Comparison of ENCODE assay signal across 23 cellular contexts in the genomic region with DNA sequence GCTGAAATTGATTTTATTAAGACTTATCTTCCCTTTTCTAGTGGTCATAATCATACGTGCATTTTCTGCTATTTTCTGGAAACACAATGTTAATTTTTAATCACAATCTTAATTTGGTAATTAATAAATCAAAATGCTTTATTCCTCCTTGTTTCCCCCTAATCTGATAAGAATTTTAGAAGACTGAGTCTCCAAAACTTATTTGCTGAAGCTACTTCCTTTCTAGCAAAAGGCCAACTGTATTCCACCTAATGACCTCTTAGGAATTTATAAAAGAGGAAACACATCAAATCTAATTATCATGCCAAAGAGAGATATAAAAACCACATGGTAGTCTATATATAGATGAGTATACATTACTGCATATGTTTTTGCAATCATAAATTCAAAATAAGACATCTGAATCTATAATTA.
"Had no signal": no experiment of that assay in that cellular context is flagged by ENCODE, and none has a peak within 500 bp of the region (broad histone marks: within the 10 kb centered on the region; RNA-seq: fewer than 3 reads in every experiment).

No MANE protein-coding gene starts in this region.

- H3K4me3 ChIP-seq: dorsolateral prefrontal cortex, prostate gland, vagina had no signal

- H3K27ac Mint-ChIP-seq: activated CD4-positive, alpha-beta memory T cell treated with anti-CD3 and anti-CD28 coated beads, Interleukin-2, amount 10 ng/mL, durations not matched to agents 7 days and 5 days; activated naive CD4-positive, alpha-beta T cell treated with anti-CD3 and anti-CD28 coated beads, Interleukin-2, amount 10 ng/mL, durations not matched to agents 7 days and 5 days; activated naive CD8-positive, alpha-beta T cell treated with anti-CD3 and anti-CD28 coated beads, Interleukin-2, amount 50 U/mL, for 24 hours; activated T-cell treated with anti-CD3 and anti-CD28 coated beads, Interleukin-2, amount 50 U/mL, for 24 hours; stimulated activated naive CD8-positive, alpha-beta T cell treated with anti-CD3 and anti-CD28 coated beads, Interleukin-15, Interleukin-2, amounts not matched to agents 100 ng/mL and 50 ng/mL, for 24 hours; T-helper 2 cell treated with Interferon-gamma antibody and Interleukin-4, amounts not matched to agents 5 μg/mL and 100 μg/mL, for 36 hours had no signal

- H3K4me3 Mint-ChIP-seq: activated CD4-positive, alpha-beta memory T cell treated with anti-CD3 and anti-CD28 coated beads, Interleukin-2, amount 10 ng/mL, durations not matched to agents 7 days and 5 days; activated naive CD4-positive, alpha-beta T cell treated with anti-CD3 and anti-CD28 coated beads, Interleukin-2, amount 10 ng/mL, durations not matched to agents 7 days and 5 days; activated naive CD8-positive, alpha-beta T cell treated with anti-CD3 and anti-CD28 coated beads, Interleukin-2, amount 50 U/mL, for 24 hours; activated T-cell treated with anti-CD3 and anti-CD28 coated beads, Interleukin-2, amount 50 U/mL, for 24 hours; brain; neural crest cell; stimulated activated naive CD8-positive, alpha-beta T cell treated with anti-CD3 and anti-CD28 coated beads, Interleukin-15, Interleukin-2, amounts not matched to agents 100 ng/mL and 50 ng/mL, for 24 hours; T-helper 2 cell treated with Interferon-gamma antibody and Interleukin-4, amounts not matched to agents 5 μg/mL and 100 μg/mL, for 36 hours had no signal

- ATAC-seq: activated naive CD8-positive, alpha-beta T cell treated with anti-CD3 and anti-CD28 coated beads, Interleukin-2, amount 50 U/mL, for 24 hours; left lobe of liver; right cardiac atrium had no signal

- H3K36me3 Mint-ChIP-seq: activated naive CD4-positive, alpha-beta T cell treated with anti-CD3 and anti-CD28 coated beads, Interleukin-2, amount 10 ng/mL, durations not matched to agents 7 days and 5 days; brain had no signal

- H3K4me1 Mint-ChIP-seq: activated CD4-positive, alpha-beta memory T cell treated with anti-CD3 and anti-CD28 coated beads, Interleukin-2, amount 10 ng/mL, durations not matched to agents 7 days and 5 days; activated naive CD4-positive, alpha-beta T cell treated with anti-CD3 and anti-CD28 coated beads, Interleukin-2, amount 10 ng/mL, durations not matched to agents 7 days and 5 days; activated naive CD8-positive, alpha-beta T cell treated with anti-CD3 and anti-CD28 coated beads, Interleukin-2, amount 50 U/mL, for 24 hours had no signal

- H3K4me1 ChIP-seq: prostate gland had no signal

- H3K27ac ChIP-seq: dorsolateral prefrontal cortex, epithelial cell of prostate, prostate gland, vagina had no signal

- DNase-seq: activated CD4-positive, alpha-beta memory T cell treated with anti-CD3 and anti-CD28 coated beads, Interleukin-2, amount 10 ng/mL, durations not matched to agents 7 days and 5 days; activated CD4-positive, alpha-beta T cell treated with anti-CD3 and anti-CD28 coated beads for 48 hours; activated CD4-positive, CD25-positive, alpha-beta regulatory T cell; activated naive CD4-positive, alpha-beta T cell treated with anti-CD3 and anti-CD28 coated beads, Interleukin-2, amount 10 ng/mL, durations not matched to agents 7 days and 5 days; activated naive CD8-positive, alpha-beta T cell treated with anti-CD3 and anti-CD28 coated beads, Interleukin-2, amount 50 U/mL, for 24 hours; activated T-cell treated with anti-CD3 and anti-CD28 coated beads, Interleukin-2, amount 50 U/mL, for 24 hours; anterior cingulate cortex; caudate nucleus; dorsolateral prefrontal cortex; foreskin fibroblast; hippocampal formation; islet precursor cell; mammary epithelial cell; trophoblast cell had no signal

- H3K9me3 Mint-ChIP-seq: activated CD4-positive, alpha-beta memory T cell treated with anti-CD3 and anti-CD28 coated beads, Interleukin-2, amount 10 ng/mL, durations not matched to agents 7 days and 5 days; activated naive CD4-positive, alpha-beta T cell treated with anti-CD3 and anti-CD28 coated beads, Interleukin-2, amount 10 ng/mL, durations not matched to agents 7 days and 5 days; activated naive CD8-positive, alpha-beta T cell treated with anti-CD3 and anti-CD28 coated beads, Interleukin-2, amount 50 U/mL, for 24 hours; activated T-cell treated with anti-CD3 and anti-CD28 coated beads, Interleukin-2, amount 50 U/mL, for 24 hours; brain; neural crest cell; stimulated activated naive CD8-positive, alpha-beta T cell treated with anti-CD3 and anti-CD28 coated beads, Interleukin-15, Interleukin-2, amounts not matched to agents 100 ng/mL and 50 ng/mL, for 24 hours; T-helper 2 cell treated with Interferon-gamma antibody and Interleukin-4, amounts not matched to agents 5 μg/mL and 100 μg/mL, for 36 hours had no signal

- H3K27me3 Mint-ChIP-seq: activated CD4-positive, alpha-beta memory T cell treated with anti-CD3 and anti-CD28 coated beads, Interleukin-2, amount 10 ng/mL, durations not matched to agents 7 days and 5 days; activated naive CD4-positive, alpha-beta T cell treated with anti-CD3 and anti-CD28 coated beads, Interleukin-2, amount 10 ng/mL, durations not matched to agents 7 days and 5 days; activated naive CD8-positive, alpha-beta T cell treated with anti-CD3 and anti-CD28 coated beads, Interleukin-2, amount 50 U/mL, for 24 hours; activated T-cell treated with anti-CD3 and anti-CD28 coated beads, Interleukin-2, amount 50 U/mL, for 24 hours; brain; stimulated activated naive CD8-positive, alpha-beta T cell treated with anti-CD3 and anti-CD28 coated beads, Interleukin-15, Interleukin-2, amounts not matched to agents 100 ng/mL and 50 ng/mL, for 24 hours had no signal

- H3K27me3 ChIP-seq: dorsolateral prefrontal cortex, vagina had no signal

- H3K9me3 ChIP-seq: prostate gland, vagina had no signal

- H3K36me3 ChIP-seq: prostate gland, vagina had no signal
